In the genomic region with DNA sequence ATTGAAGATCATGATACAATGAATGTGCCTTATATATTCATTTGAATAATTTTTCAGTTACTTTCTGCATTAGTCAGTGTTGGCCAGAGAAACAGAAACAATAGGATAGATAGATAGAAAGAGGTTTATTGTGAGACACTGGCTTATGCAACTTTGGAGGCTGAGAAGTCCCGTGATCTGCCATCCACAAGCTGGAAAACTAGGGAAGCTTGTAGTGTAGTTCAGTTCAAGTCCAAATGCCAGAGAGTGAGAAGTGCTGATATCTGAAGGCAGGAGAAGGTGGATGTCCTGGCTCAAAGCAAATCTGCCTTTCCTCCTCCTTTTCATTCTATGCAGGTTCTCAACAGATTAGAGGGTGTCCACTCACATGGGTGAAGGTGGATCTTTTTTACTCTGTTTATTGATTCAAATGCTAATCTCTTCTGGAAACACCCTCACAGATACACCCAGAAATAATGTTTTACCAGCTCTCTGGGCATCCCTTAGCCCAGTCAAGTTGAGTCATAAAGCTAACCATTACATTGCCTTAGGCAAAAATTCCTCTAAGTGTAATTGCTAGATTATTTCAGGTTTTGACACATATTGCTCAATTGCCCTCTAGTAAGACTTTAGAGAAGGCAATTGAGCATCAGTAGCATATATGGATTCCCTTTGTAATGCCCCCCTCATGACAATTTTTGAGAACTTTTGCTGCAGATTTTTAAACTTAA, we compare ENCODE assay signal across 15 cellular contexts.
A peak's percentile ranks its signal among the peaks of the same experiment; 100 is the strongest.
DNase-seq lines count a peak whose midpoint lies in the region; ATAC-seq and TF ChIP-seq lines count a peak whose summit lies in the region.
"Had no signal": no experiment of that assay in that cellular context is flagged by ENCODE, and none has a peak within 500 bp of the region (broad histone marks: within the 10 kb centered on the region; RNA-seq: fewer than 3 reads in every experiment).

No MANE protein-coding gene starts in this region.

- ATAC-seq in GM19395 (IDR thresholded peaks at IDR 0.05; ENCODE audit: unreplicated experiment) (no peak), HG02981 (IDR thresholded peaks at IDR 0.05; ENCODE audit: unreplicated experiment) (no peak)
- ATAC-seq: left lobe of liver; stimulated activated naive CD8-positive, alpha-beta T cell treated with anti-CD3 and anti-CD28 coated beads, Interleukin-15, Interleukin-2, amounts not matched to agents 100 U/mL and 50 U/mL, for 24 hours; upper lobe of right lung had no signal

- in situ Hi-C loops in SK-MEL-5 (cut with HindIII; ENCODE audit: low pct_unique_long_range_greater_than_20kb, low sequenced_read_pairs): no loop called here

- H3K4me3 ChIP-seq in fibroblast of the aortic adventitia (ENCODE audit: low read depth, low read length): no peak overlapping the region
- H3K4me3 ChIP-seq: upper lobe of right lung had no signal

- DNase-seq in AG08395 (ENCODE audit: low spot score): peak; percentile 47
- peak; percentile 26 for DNase-seq in HPDE6-E6E7 (ENCODE audit: extremely low spot score)
- peak; percentile 65 for DNase-seq in SK-MEL-5 (ENCODE audit: low read depth, low spot score)
- DNase-seq in fibroblast of the aortic adventitia (ENCODE audit: low read depth): peak; percentile 39
- no peak for DNase-seq in DMS79 treated with DMSO at 0.1 percent for 48 hours (lab: John Stamatoyannopoulos, UW)
- no peak for DNase-seq in T-helper 2 cell
- DNase-seq: activated CD8-positive, alpha-beta memory T cell treated with anti-CD3 and anti-CD28 coated beads, Interleukin-2, amount 50 U/mL, for 4 hours; COR-L47; hippocampal formation; NCI-H748 treated with DMSO at 0.1 percent for 48 hours; stimulated activated naive CD8-positive, alpha-beta T cell treated with anti-CD3 and anti-CD28 coated beads, Interleukin-15, Interleukin-2, amounts not matched to agents 100 U/mL and 50 U/mL, for 24 hours; upper lobe of right lung had no signal

- TF ChIP-seq CTCF in fibroblast of the aortic adventitia (IDR thresholded peaks at IDR 0.05; ENCODE audit: insufficient read depth, low read length): no peak

Comparison
In these comparisons a context has a peak if more than half of its experiments do, and no peak if none do; other contexts are left out.
1. DNase-seq: peak in AG08395 (single experiment), HPDE6-E6E7 (single experiment), SK-MEL-5 (single experiment) and fibroblast of the aortic adventitia (single experiment); none in DMS79 treated with DMSO at 0.1 percent for 48 hours (single experiment) and T-helper 2 cell (0 of 5).